In genomic region chr13:110307697-110308376, GRCh38 we compare ENCODE assay signal across 9 cellular contexts. TPM values are rescaled to one million over a fixed set of nuclear protein-coding genes. Genes with fewer than 3 reads are reported as not detected.
DNase-seq lines count a peak whose midpoint lies in the region; ATAC-seq and TF ChIP-seq lines count a peak whose summit lies in the region.
"Had no signal": no experiment of that assay in that cellular context is flagged by ENCODE, and none has a peak within 500 bp of the region (broad histone marks: within the 10 kb centered on the region; RNA-seq: fewer than 3 reads in every experiment).

No MANE protein-coding gene starts in this region.

- H3K9me3 ChIP-seq in ascending aorta (no peaks in the 10 kb centered on the region), iPS DF 6.9 (ENCODE audit: control insufficient read depth, insufficient read depth, low read length) (no peaks in the 10 kb centered on the region), gastrocnemius medialis (no peaks in the 10 kb centered on the region)

- ATAC-seq in gastrocnemius medialis = peak in 1 of 2 donors; percentile 19
- no peak for ATAC-seq in HG03457 (IDR thresholded peaks at IDR 0.05; ENCODE audit: unreplicated experiment)
- no peak for ATAC-seq in GM19452 (IDR thresholded peaks at IDR 0.05; ENCODE audit: unreplicated experiment)

- in situ Hi-C loops in gastrocnemius medialis (cut with MboI; ENCODE audit: low sequenced_read_pairs in 4 of 4) = loop anchor here in 1 of 4 donors (10.0 kb wide), 1 partner anchor 107 kb away; no protein-coding TSS in a partner anchor

- no peaks in the 10 kb centered on the region for H3K27me3 ChIP-seq in ascending aorta
- H3K27me3 ChIP-seq in iPS DF 6.9 (ENCODE audit: control insufficient read depth, insufficient read depth, low read length) = peaks cover 4% of the 10 kb centered on the region; the same call in 1 of the 2 replicates
- H3K27me3 ChIP-seq in gastrocnemius medialis = peaks cover 16 to 50% (median 25%) of the 10 kb centered on the region in 3 donors

- CTCF ChIA-PET in HEK293T (lab: Yijun Ruan, JAX) = no interaction called here

- TF ChIP-seq CTCF in ascending aorta (IDR thresholded peaks at IDR 0.05) (no peak), gastrocnemius medialis (IDR thresholded peaks at IDR 0.05 in 4 of 5, conservative IDR thresholded peaks at IDR 0.05 in 1 of 5) (no peak)

- POLR2A ChIA-PET in HEK293T (lab: Yijun Ruan, JAX) = interaction anchor here (0.6 to 1.5 kb wide), 3 partner anchors 15 to 22 kb away, joined by 3 to 7 read pairs (median 3); no protein-coding TSS in a partner anchor

- H3K27ac ChIP-seq in ascending aorta (peak overlapping the region; percentile 95 to 99), iPS DF 6.9 (ENCODE audit: low read length) (no peak overlapping the region), gastrocnemius medialis (peak overlapping the region; percentile 84 to 88 (median 86))

- H3K36me3 ChIP-seq in ascending aorta (peaks cover 14 to 18% of the 10 kb centered on the region in 2 donors), iPS DF 6.9 (ENCODE audit: control insufficient read depth, insufficient read depth, low read length) (0 out of 2 replicates have a peak, but pooled peaks cover 2% of the 10 kb centered on the region), gastrocnemius medialis (no peaks in the 10 kb centered on the region)

- no peak for DNase-seq in HEK293T (ENCODE audit: extremely low spot score)
- DNase-seq in ascending aorta (ENCODE audit: low spot score in 2 of 2) = peak in 1 of 2 donors; percentile 67
- DNase-seq in iPS DF 6.9 (ENCODE audit: low read depth, low spot score) = no peak
- no peak for DNase-seq in gastrocnemius medialis
- DNase-seq in inferior parietal cortex (ENCODE audit: extremely low spot score) = no peak
- no peak for DNase-seq in SW480 (ENCODE audit: low spot score)
- DNase-seq: NCI-H2171 treated with DMSO at 0.1 percent for 48 hours had no signal

- intact Hi-C loops in ascending aorta (cut with DNase I) = loop anchor here (2.0 to 5.0 kb wide), 2 partner anchors 33 to 76 kb away; no protein-coding TSS in a partner anchor
- intact Hi-C loops in gastrocnemius medialis (cut with DNase I; ENCODE audit: low total_unique reads) = loop anchor here (1.0 to 5.0 kb wide), 2 partner anchors 89 to 104 kb away; no protein-coding TSS in a partner anchor

- no peak for TF ChIP-seq POLR2A in gastrocnemius medialis (IDR thresholded peaks at IDR 0.05)

- H3K4me1 ChIP-seq in ascending aorta (peaks cover 15 to 39% of the 10 kb centered on the region in 2 donors), iPS DF 6.9 (ENCODE audit: control insufficient read depth, insufficient read depth, low read length) (no peaks in the 10 kb centered on the region; the same call in none of the 2 replicates), gastrocnemius medialis (peaks cover 7 to 20% of the 10 kb centered on the region in 2 donors)

- H3K4me3 ChIP-seq in ascending aorta = peak overlapping the region; percentile 84
- peak overlapping the region; percentile 89 for H3K4me3 ChIP-seq in iPS DF 6.9 (ENCODE audit: low read length)
- peak overlapping the region; percentile 64 to 78 (median 73) for H3K4me3 ChIP-seq in gastrocnemius medialis

- WGBS in iPS DF 6.9 (ENCODE audit: insufficient coverage, insufficient read length) = no CpG with 5 or more reads among the region's 59 CpGs

TF ChIP-seq in HEK293T, 16 proteins besides CTCF, POLR2A, EP300 and RAD21:
- TF ChIP-seq L3MBTL2 (conservative IDR thresholded peaks at IDR 0.05) (0 out of 2 replicates have a peak, but pooled peaks have one; percentile 3), PKNOX1 (IDR thresholded peaks at IDR 0.05) (no peak)

RNA-seq across cellular contexts. Expression of gene COL4A2, which starts 0.8 kb away (rescaled TPM):
- total RNA-seq in ascending aorta (1,227 TPM), gastrocnemius medialis (10 to 100 TPM; 51.2 to 85.8 (median 70.5) TPM)

RNA-seq across cellular contexts. Expression of gene COL4A1, which starts 0.9 kb away (rescaled TPM):
- 756 TPM for total RNA-seq in ascending aorta
- total RNA-seq in gastrocnemius medialis = 100 to 1,000 TPM in 3 of 4 donors, 10 to 100 TPM in 1; 60.5 to 127 (median 120) TPM

Comparison
In these comparisons a context has a peak if more than half of its experiments do, and no peak if none do; other contexts are left out.
1. RNA of gene COL4A2, which starts 0.8 kb away (total RNA-seq): 1,227 TPM in ascending aorta (single experiment); 51.2 to 85.8 TPM in gastrocnemius medialis; every median in the first group is over 10 times any median in the second.
2. Peak in every context shown above with its lines, with median percentiles within 50 percentile points of each other: H3K4me3 ChIP-seq.